Comparison of ENCODE assay signal across 1 cellular context in genomic region chr16:89241187-89242003, GRCh38.
TF ChIP-seq lines count a peak whose summit lies in the region.

No MANE protein-coding gene starts in this region.

TF ChIP-seq in GM12878, 131 proteins besides CTCF, POLR2A, EP300 and RAD21 (continued from another document and continues in another):
- TF ChIP-seq RFX5 (IDR thresholded peaks at IDR 0.05; ENCODE audit: low read depth, low read length) = no peak
- TF ChIP-seq DPF2 (IDR thresholded peaks at IDR 0.05) = no peak
- no peak for TF ChIP-seq RBBP5 (conservative IDR thresholded peaks at IDR 0.05)
- no peak for TF ChIP-seq ZNF622 (IDR thresholded peaks at IDR 0.05)
- TF ChIP-seq, protein P1, sequence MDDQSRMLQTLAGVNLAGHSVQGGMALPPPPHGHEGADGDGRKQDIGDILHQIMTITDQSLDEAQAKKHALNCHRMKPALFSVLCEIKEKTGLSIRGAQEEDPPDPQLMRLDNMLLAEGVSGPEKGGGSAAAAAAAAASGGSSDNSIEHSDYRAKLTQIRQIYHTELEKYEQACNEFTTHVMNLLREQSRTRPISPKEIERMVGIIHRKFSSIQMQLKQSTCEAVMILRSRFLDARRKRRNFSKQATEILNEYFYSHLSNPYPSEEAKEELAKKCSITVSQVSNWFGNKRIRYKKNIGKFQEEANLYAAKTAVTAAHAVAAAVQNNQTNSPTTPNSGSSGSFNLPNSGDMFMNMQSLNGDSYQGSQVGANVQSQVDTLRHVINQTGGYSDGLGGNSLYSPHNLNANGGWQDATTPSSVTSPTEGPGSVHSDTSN (IDR thresholded peaks at IDR 0.05; ENCODE audit: insufficient replicate concordance, low read depth, low read length) = no peak
- TF ChIP-seq BCL3 (IDR thresholded peaks at IDR 0.05; ENCODE audit: borderline replicate concordance, insufficient read depth, low read depth, low read length, poor library complexity, severe bottlenecking) = no peak
- peak; percentile 94 for TF ChIP-seq ATF7 (IDR thresholded peaks at IDR 0.05; ENCODE audit: low read depth)
- TF ChIP-seq SMC3 (IDR thresholded peaks at IDR 0.05; ENCODE audit: borderline replicate concordance, low read length) = no peak
- 0 out of 2 replicates have a peak, but pooled peaks have one; percentile 4 for TF ChIP-seq NR2C1 (IDR thresholded peaks at IDR 0.05)
- TF ChIP-seq NFXL1 (IDR thresholded peaks at IDR 0.05; ENCODE audit: borderline replicate concordance) = no peak
- TF ChIP-seq RCOR1 (conservative IDR thresholded peaks at IDR 0.05; ENCODE audit: low read depth, low read length) = no peak
- TF ChIP-seq PRDM15 (CRISPR knock-in tag; IDR thresholded peaks at IDR 0.05) = no peak
- no peak for TF ChIP-seq YBX1 (IDR thresholded peaks at IDR 0.05)
- no peak for TF ChIP-seq E2F4 (IDR thresholded peaks at IDR 0.05; ENCODE audit: low read depth, low read length)
- no peak; the same call in 1 of the 2 replicates for TF ChIP-seq JUNB (IDR thresholded peaks at IDR 0.05)
- peak; percentile 62 for TF ChIP-seq NBN (IDR thresholded peaks at IDR 0.05)
- TF ChIP-seq ZNF384 (IDR thresholded peaks at IDR 0.05; ENCODE audit: borderline replicate concordance, low read depth, low read length) = no peak
- no peak for TF ChIP-seq BMI1 (IDR thresholded peaks at IDR 0.05; ENCODE audit: borderline replicate concordance)
- TF ChIP-seq MEF2B (IDR thresholded peaks at IDR 0.05; ENCODE audit: partially characterized antibody, poor library complexity, severe bottlenecking) = no peak
- peak; percentile 61; the same call in 1 of the 2 replicates for TF ChIP-seq ZNF687 (IDR thresholded peaks at IDR 0.05)
- TF ChIP-seq STAT3 (IDR thresholded peaks at IDR 0.05; ENCODE audit: low read depth, low read length) = no peak
- no peak for TF ChIP-seq BRCA1 (IDR thresholded peaks at IDR 0.05; ENCODE audit: low read depth, low read length)
- peak; percentile 86 for TF ChIP-seq POLR2AphosphoS2 (IDR thresholded peaks at IDR 0.05; ENCODE audit: low read depth, low read length)
- TF ChIP-seq ZBTB4 (CRISPR knock-in tag; IDR thresholded peaks at IDR 0.05) = no peak
- no peak for TF ChIP-seq CHD4 (IDR thresholded peaks at IDR 0.05)
- no peak; the same call in none of the 2 replicates for TF ChIP-seq YY1 (IDR thresholded peaks at IDR 0.05; ENCODE audit: low read depth, low read length)
- no peak for TF ChIP-seq CBX3 (IDR thresholded peaks at IDR 0.05; ENCODE audit: borderline replicate concordance, low read depth)
- TF ChIP-seq SMAD1 (IDR thresholded peaks at IDR 0.05; ENCODE audit: low read depth, partially characterized antibody) = peak; percentile 38
- TF ChIP-seq NFIC (IDR thresholded peaks at IDR 0.05; ENCODE audit: low read depth, low read length) = peak; percentile 17; the same call in 1 of the 2 replicates
- no peak for TF ChIP-seq ZNF274 (IDR thresholded peaks at IDR 0.05; ENCODE audit: insufficient read depth, insufficient read length)
- TF ChIP-seq, protein P2, sequence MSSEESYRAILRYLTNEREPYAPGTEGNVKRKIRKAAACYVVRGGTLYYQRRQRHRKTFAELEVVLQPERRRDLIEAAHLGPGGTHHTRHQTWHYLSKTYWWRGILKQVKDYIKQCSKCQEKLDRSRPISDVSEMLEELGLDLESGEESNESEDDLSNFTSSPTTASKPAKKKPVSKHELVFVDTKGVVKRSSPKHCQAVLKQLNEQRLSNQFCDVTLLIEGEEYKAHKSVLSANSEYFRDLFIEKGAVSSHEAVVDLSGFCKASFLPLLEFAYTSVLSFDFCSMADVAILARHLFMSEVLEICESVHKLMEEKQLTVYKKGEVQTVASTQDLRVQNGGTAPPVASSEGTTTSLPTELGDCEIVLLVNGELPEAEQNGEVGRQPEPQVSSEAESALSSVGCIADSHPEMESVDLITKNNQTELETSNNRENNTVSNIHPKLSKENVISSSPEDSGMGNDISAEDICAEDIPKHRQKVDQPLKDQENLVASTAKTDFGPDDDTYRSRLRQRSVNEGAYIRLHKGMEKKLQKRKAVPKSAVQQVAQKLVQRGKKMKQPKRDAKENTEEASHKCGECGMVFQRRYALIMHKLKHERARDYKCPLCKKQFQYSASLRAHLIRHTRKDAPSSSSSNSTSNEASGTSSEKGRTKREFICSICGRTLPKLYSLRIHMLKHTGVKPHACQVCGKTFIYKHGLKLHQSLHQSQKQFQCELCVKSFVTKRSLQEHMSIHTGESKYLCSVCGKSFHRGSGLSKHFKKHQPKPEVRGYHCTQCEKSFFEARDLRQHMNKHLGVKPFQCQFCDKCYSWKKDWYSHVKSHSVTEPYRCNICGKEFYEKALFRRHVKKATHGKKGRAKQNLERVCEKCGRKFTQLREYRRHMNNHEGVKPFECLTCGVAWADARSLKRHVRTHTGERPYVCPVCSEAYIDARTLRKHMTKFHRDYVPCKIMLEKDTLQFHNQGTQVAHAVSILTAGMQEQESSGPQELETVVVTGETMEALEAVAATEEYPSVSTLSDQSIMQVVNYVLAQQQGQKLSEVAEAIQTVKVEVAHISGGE (CRISPR knock-in tag; IDR thresholded peaks at IDR 0.05) = peak; percentile 57
- no peak for TF ChIP-seq ATF3 (IDR thresholded peaks at IDR 0.05; ENCODE audit: borderline replicate concordance, extremely low read depth, low read depth, low read length)
- TF ChIP-seq, protein P3, sequence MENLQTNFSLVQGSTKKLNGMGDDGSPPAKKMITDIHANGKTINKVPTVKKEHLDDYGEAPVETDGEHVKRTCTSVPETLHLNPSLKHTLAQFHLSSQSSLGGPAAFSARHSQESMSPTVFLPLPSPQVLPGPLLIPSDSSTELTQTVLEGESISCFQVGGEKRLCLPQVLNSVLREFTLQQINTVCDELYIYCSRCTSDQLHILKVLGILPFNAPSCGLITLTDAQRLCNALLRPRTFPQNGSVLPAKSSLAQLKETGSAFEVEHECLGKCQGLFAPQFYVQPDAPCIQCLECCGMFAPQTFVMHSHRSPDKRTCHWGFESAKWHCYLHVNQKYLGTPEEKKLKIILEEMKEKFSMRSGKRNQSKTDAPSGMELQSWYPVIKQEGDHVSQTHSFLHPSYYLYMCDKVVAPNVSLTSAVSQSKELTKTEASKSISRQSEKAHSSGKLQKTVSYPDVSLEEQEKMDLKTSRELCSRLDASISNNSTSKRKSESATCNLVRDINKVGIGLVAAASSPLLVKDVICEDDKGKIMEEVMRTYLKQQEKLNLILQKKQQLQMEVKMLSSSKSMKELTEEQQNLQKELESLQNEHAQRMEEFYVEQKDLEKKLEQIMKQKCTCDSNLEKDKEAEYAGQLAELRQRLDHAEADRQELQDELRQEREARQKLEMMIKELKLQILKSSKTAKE (IDR thresholded peaks at IDR 0.05; ENCODE audit: low read depth, poor library complexity, severe bottlenecking) = no peak
- TF ChIP-seq CBX5 (IDR thresholded peaks at IDR 0.05; ENCODE audit: low read depth) = peak; percentile 87; the same call in 1 of the 2 replicates
- 0 out of 4 replicates have a peak, but pooled peaks of 1 of the 2 experiments have one; percentile 6 for TF ChIP-seq ETV6 (conservative IDR thresholded peaks at IDR 0.05 in 1 of 2, IDR thresholded peaks at IDR 0.05 in 1 of 2; ENCODE audit: borderline replicate concordance in 1 of 2, low read depth in 1 of 2)
- TF ChIP-seq MEF2A (IDR thresholded peaks at IDR 0.05; ENCODE audit: insufficient read depth, low read depth, low read length) = no peak
- TF ChIP-seq KLF5 (IDR thresholded peaks at IDR 0.05; ENCODE audit: partially characterized antibody) = peak; percentile 22
- TF ChIP-seq IKZF1 (conservative IDR thresholded peaks at IDR 0.05) = peak; percentile 40
